Comparison of ENCODE assay signal across 8 cellular contexts in genomic region chr1:223683586-223684487, GRCh38. TPM values are rescaled to one million over a fixed set of nuclear protein-coding genes. Genes with fewer than 3 reads are reported as not detected.
DNase-seq lines count a peak whose midpoint lies in the region; ATAC-seq and TF ChIP-seq lines count a peak whose summit lies in the region.

No MANE protein-coding gene starts in this region.

- H3K4me3 Mint-ChIP-seq in effector memory CD8-positive, alpha-beta T cell, result no peak overlapping the region
- no peak overlapping the region for H3K4me3 Mint-ChIP-seq in naive thymus-derived CD4-positive, alpha-beta T cell

- no peaks in the 10 kb centered on the region for H3K4me1 ChIP-seq in naive thymus-derived CD4-positive, alpha-beta T cell (ENCODE audit: control insufficient read depth in 2 of 2, insufficient read depth in 2 of 2, low read length in 2 of 2)
- no peaks in the 10 kb centered on the region for H3K4me1 ChIP-seq in thoracic aorta (ENCODE audit: control insufficient read depth in 1 of 2, low read depth in 2 of 2)

- H3K36me3 ChIP-seq in BJ (ENCODE audit: control insufficient read depth, insufficient read depth, low read length) (no peaks in the 10 kb centered on the region), H7 (replicated peaks; ENCODE audit: control insufficient read depth, insufficient read depth, low read length) (no peaks in the 10 kb centered on the region), thoracic aorta (no peaks in the 10 kb centered on the region)
- no peaks in the 10 kb centered on the region for H3K36me3 ChIP-seq in naive thymus-derived CD4-positive, alpha-beta T cell (ENCODE audit: control insufficient read depth in 2 of 3, insufficient read depth in 3 of 3, low read length in 3 of 3)

- H3K9me3 Mint-ChIP-seq in effector memory CD8-positive, alpha-beta T cell, result no peaks in the 10 kb centered on the region
- peaks cover 0 to 6% (median 2%) of the 10 kb centered on the region in 11 donors for H3K9me3 Mint-ChIP-seq in naive thymus-derived CD4-positive, alpha-beta T cell

- peaks cover 6 to 32% of the 10 kb centered on the region in 2 donors for H3K27me3 Mint-ChIP-seq in effector memory CD8-positive, alpha-beta T cell
- H3K27me3 Mint-ChIP-seq in naive thymus-derived CD4-positive, alpha-beta T cell, result peaks cover 0 to 30% (median 6%) of the 10 kb centered on the region in 5 donors

- no peak overlapping the region for H3K27ac ChIP-seq in naive thymus-derived CD4-positive, alpha-beta T cell (ENCODE audit: low read depth, low read length)
- H3K27ac ChIP-seq in thoracic aorta, result no peak overlapping the region

- no peaks in the 10 kb centered on the region for H3K4me1 Mint-ChIP-seq in effector memory CD8-positive, alpha-beta T cell (ENCODE audit: low read depth in 2 of 2)
- no peaks in the 10 kb centered on the region for H3K4me1 Mint-ChIP-seq in naive thymus-derived CD4-positive, alpha-beta T cell

- H3K27me3 ChIP-seq in BJ (ENCODE audit: control insufficient read depth, insufficient read depth, low read length) (peaks cover 6% of the 10 kb centered on the region), H7 (ENCODE audit: control insufficient read depth, insufficient read depth, low read length) (no peaks in the 10 kb centered on the region), thoracic aorta (replicated peaks; ENCODE audit: insufficient read depth) (no peaks in the 10 kb centered on the region)
- H3K27me3 ChIP-seq in naive thymus-derived CD4-positive, alpha-beta T cell (ENCODE audit: control insufficient read depth in 2 of 2, insufficient read depth in 2 of 2, low read length in 2 of 2), result no peaks in the 10 kb centered on the region

- no peak overlapping the region for H3K27ac Mint-ChIP-seq in effector memory CD8-positive, alpha-beta T cell
- H3K27ac Mint-ChIP-seq in naive thymus-derived CD4-positive, alpha-beta T cell, result no peak overlapping the region

- DNase-seq in BJ (ENCODE audit: low read depth), result no peak
- DNase-seq in H7, result peak; percentile 64
- peak; percentile 4 for DNase-seq in NCI-H226
- peak; percentile 53 to 55 for DNase-seq in activated CD4-positive, alpha-beta T cell treated with anti-CD3 and anti-CD28 coated beads, Interleukin-2, amount 50 U/mL, for 4 hours
- peak; percentile 39 to 51 (median 49) for DNase-seq in effector memory CD8-positive, alpha-beta T cell
- peak in 8 of 9 donors; percentile 26 to 69 (median 50) for DNase-seq in naive thymus-derived CD4-positive, alpha-beta T cell
- DNase-seq in thoracic aorta (ENCODE audit: low spot score), result no peak

- intact Hi-C loops in naive thymus-derived CD4-positive, alpha-beta T cell (cut with micrococcal nuclease), result loop anchor here (1.0 to 5.0 kb wide), 6 partner anchors 152 to 946 kb away; partner anchors contain the start of gene SUSD4 (in 1 of the 2)

- H3K36me3 Mint-ChIP-seq in effector memory CD8-positive, alpha-beta T cell (ENCODE audit: insufficient read depth), result no peaks in the 10 kb centered on the region
- H3K36me3 Mint-ChIP-seq in naive thymus-derived CD4-positive, alpha-beta T cell, result peaks cover 0 to 3% (median 0%) of the 10 kb centered on the region in 5 donors

- TF ChIP-seq CTCF in BJ (IDR thresholded peaks at IDR 0.05; ENCODE audit: insufficient read depth, low read depth, low read length), result peak; percentile 61
- peak; percentile 55 for TF ChIP-seq CTCF in thoracic aorta (IDR thresholded peaks at IDR 0.05)

- POLR2A ChIA-PET in BJ (lab: Charles Lee), result no interaction called here
- POLR2A ChIA-PET in naive thymus-derived CD4-positive, alpha-beta T cell (lab: Charles Lee), result interaction anchor here (0.7 kb wide), 1 partner anchor 9 kb away, joined by 3 read pairs; no protein-coding TSS in a partner anchor

- no peaks in the 10 kb centered on the region for H3K9me3 ChIP-seq in naive thymus-derived CD4-positive, alpha-beta T cell (ENCODE audit: control insufficient read depth in 2 of 3, low read length in 3 of 3)
- no peaks in the 10 kb centered on the region for H3K9me3 ChIP-seq in thoracic aorta

- CTCF ChIA-PET in BJ (lab: Yijun Ruan, JAX), result interaction anchor here (0.9 to 6.8 kb wide), 11 partner anchors 9 to 886 kb away, joined by 3 to 55 read pairs (median 4); partner anchors contain the start of gene TLR5
- CTCF ChIA-PET in naive thymus-derived CD4-positive, alpha-beta T cell (lab: Charles Lee), result interaction anchor here (0.6 to 2.0 kb wide), 13 partner anchors 9 to 1634 kb away, joined by 3 to 21 read pairs (median 4); no protein-coding TSS in a partner anchor

- H3K4me3 ChIP-seq in BJ (ENCODE audit: low read depth, low read length) (no peak overlapping the region), H7 (ENCODE audit: insufficient read depth, low read depth, low read length) (no peak overlapping the region), thoracic aorta (no peak overlapping the region)
- no peak overlapping the region for H3K4me3 ChIP-seq in naive thymus-derived CD4-positive, alpha-beta T cell (ENCODE audit: low read length)

- ATAC-seq in effector memory CD8-positive, alpha-beta T cell (replicated peaks), result peak; percentile 67
- ATAC-seq in naive thymus-derived CD4-positive, alpha-beta T cell, result peak; percentile 81
- no peak for ATAC-seq in thoracic aorta (ENCODE audit: insufficient number of reproducible peaks, low FRiP score, low read depth)
- no peak for ATAC-seq in HG02885 (IDR thresholded peaks at IDR 0.05; ENCODE audit: poor library complexity, unreplicated experiment)

RNA-seq across cellular contexts. Expression of gene CAPN8, which starts 18.3 kb away (rescaled TPM):
- 0.11 TPM in 1 of 2 replicates, not detected in the other for polyA plus RNA-seq in BJ (2011; rRNA removed)
- polyA minus RNA-seq in BJ (2011; rRNA and poly(A)+ RNA removed), result 0.15 TPM in 1 of 2 replicates, not detected in the other
- not detected in 2 replicates for total RNA-seq in H7 (2014; rRNA removed; shearing (Covaris generic))
- total RNA-seq in naive thymus-derived CD4-positive, alpha-beta T cell, result 1 to 10 TPM in 1 of 5 experiments, under 1 TPM in 1, not detected in 3; 0.21 to 1.2 TPM
- polyA plus RNA-seq in naive thymus-derived CD4-positive, alpha-beta T cell, result not detected
- total RNA-seq in thoracic aorta, result 10 to 100 TPM in 1 of 2 donors, not detected in 1; 17.5 TPM

RNA-seq across cellular contexts. Expression of gene CAPN2, which starts 28.5 kb away (rescaled TPM):
- polyA plus RNA-seq in BJ (2011; rRNA removed), result 219 and 222 TPM in 2 replicates
- polyA minus RNA-seq in BJ (2011; rRNA and poly(A)+ RNA removed), result 118 and 125 TPM in 2 replicates
- total RNA-seq in H7 (2014; rRNA removed; shearing (Covaris generic)), result 46.8 and 60.4 TPM in 2 replicates
- 100 to 1,000 TPM in 3 of 5 experiments, 10 to 100 TPM in 2; 86.1 to 195 (median 117) TPM for total RNA-seq in naive thymus-derived CD4-positive, alpha-beta T cell
- polyA plus RNA-seq in naive thymus-derived CD4-positive, alpha-beta T cell, result 10 to 100 TPM; 57.6 to 96.2 TPM
- total RNA-seq in thoracic aorta, result 100 to 1,000 TPM; 235 to 258 TPM

Comparison
In these comparisons a context has a peak if more than half of its experiments do, and no peak if none do; other contexts are left out.
1. DNase-seq: peak in H7 (single experiment), NCI-H226 (single experiment), activated CD4-positive, alpha-beta T cell treated with anti-CD3 and anti-CD28 coated beads, Interleukin-2, amount 50 U/mL, for 4 hours (2 of 2), effector memory CD8-positive, alpha-beta T cell (3 of 3) and naive thymus-derived CD4-positive, alpha-beta T cell (8 of 9); none in BJ (single experiment) and thoracic aorta (single experiment).
2. ATAC-seq: peak in effector memory CD8-positive, alpha-beta T cell (single experiment) and naive thymus-derived CD4-positive, alpha-beta T cell (single experiment); none in thoracic aorta (single experiment) and HG02885 (single experiment).